Comparison of ENCODE assay signal across 8 cellular contexts in the genomic region with DNA sequence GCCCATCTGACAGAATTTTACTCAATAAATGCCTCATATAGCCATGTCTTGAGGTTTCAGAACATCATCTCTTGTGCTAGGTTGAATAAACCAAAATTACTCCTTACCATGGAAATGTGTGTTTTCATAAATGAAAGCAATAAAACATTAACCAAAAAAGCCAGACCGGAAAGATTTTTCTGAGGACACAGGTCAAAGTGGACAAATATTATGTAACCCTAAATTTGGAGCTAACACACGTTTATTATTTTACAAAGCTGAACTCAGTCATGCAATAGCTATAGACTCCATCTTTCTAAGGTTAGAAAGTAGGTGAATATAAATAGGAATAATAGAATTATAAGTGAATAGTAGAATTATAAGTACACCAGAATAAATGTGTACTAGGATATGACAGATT.
"Had no signal": no experiment of that assay in that cellular context is flagged by ENCODE, and none has a peak within 500 bp of the region (broad histone marks: within the 10 kb centered on the region; RNA-seq: fewer than 3 reads in every experiment).

No MANE protein-coding gene starts in this region.

- H3K36me3 ChIP-seq: HAP-1 had no signal

- H3K4me3 Mint-ChIP-seq: HFFc6 had no signal

- H3K4me3 ChIP-seq: GM23248, HAP-1 had no signal

- ATAC-seq: HCT116 had no signal

- H3K9me3 ChIP-seq: HAP-1 had no signal

- H3K27ac Mint-ChIP-seq: HFFc6 had no signal

- H3K27ac ChIP-seq: GM23248, HL-60 had no signal

- DNase-seq: GM23248, GOT3, H7, HFFc6, IMR-90 had no signal
